In the genomic region with DNA sequence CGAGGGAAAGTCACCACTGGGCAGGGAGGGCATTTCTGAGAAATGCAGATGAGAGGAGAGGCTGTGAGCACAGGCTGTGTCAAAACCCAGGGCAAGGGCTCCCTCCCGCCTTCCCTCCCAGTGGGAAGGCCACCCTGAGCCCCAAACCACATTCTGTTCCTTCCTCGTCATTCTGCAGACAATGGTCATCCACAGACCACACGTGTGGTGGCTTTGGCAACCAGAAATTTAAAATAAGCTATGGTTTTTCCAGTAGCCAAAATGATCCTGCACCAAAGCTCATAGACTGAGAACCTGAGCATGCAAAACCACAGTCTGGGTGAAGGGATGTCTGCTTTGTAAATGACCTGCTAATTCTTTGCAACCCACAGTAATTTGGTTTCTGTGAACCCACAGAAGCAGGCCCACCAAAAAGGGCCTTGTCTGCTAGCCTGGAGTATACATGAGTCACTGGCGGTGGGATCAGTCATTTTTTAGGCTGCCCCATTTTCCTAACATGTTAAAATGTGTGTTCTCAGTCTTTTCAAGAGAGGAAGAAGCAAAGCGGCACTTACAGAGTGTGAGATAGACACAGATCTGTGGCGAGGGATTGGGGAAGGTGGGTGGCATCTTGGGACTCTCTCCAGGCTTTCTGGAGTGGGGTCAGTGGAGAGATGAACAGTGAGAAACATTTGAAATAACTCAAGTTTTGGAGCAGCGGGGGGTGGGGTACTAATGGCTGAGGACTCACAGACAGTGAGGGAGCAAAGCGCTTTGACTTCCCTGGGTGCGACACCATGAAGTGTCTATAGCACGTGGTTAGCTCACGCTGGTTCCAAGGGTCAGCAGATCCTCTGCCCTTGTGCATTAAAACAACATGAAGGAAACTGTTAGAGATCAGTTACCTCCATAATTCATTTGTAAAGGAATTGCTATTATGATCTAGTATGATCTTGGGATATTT, we compare ENCODE assay signal across 9 cellular contexts. TPM values are rescaled to one million over a fixed set of nuclear protein-coding genes. Genes with fewer than 3 reads are reported as not detected.
A peak's percentile ranks its signal among the peaks of the same experiment; 100 is the strongest.
DNase-seq lines count a peak whose midpoint lies in the region; ATAC-seq, FAIRE-seq and TF ChIP-seq lines count a peak whose summit lies in the region.
"Had no signal": no experiment of that assay in that cellular context is flagged by ENCODE, and none has a peak within 500 bp of the region (broad histone marks: within the 10 kb centered on the region; RNA-seq: fewer than 3 reads in every experiment).

No MANE protein-coding gene starts in this region.

- no peaks in the 10 kb centered on the region; the same call in 1 of the 2 replicates for H3K9me3 ChIP-seq in OCI-LY3 (ENCODE audit: insufficient read depth, low read length)
- H3K9me3 ChIP-seq in spleen = no peaks in the 10 kb centered on the region

- peaks cover 67% of the 10 kb centered on the region for H3K4me1 Mint-ChIP-seq in activated T-helper 1 cell treated with anti-CD3 and anti-CD28 coated beads, Interleukin-12 subunit alpha, Interleukin-12 subunit beta, Interleukin-2, Interleukin-4 antibody, amounts not matched to agents 30 ng/mL and 10 ng/mL and 1 ng/mL, durations not matched to agents 14 hours and 24 hours and 36 hours (ENCODE audit: low read depth)

- H3K4me1 ChIP-seq in OCI-LY3 (ENCODE audit: low read length) = peaks cover 60% of the 10 kb centered on the region
- H3K4me1 ChIP-seq in spleen = peaks cover 39 to 97% (median 61%) of the 10 kb centered on the region in 6 donors

- H4K20me1 ChIP-seq in OCI-LY3 (ENCODE audit: insufficient read depth, low read length) = no peaks in the 10 kb centered on the region

- ATAC-seq in GM21786 (IDR thresholded peaks at IDR 0.05; ENCODE audit: unreplicated experiment) = no peak

- peak overlapping the region; percentile 97 for H3K27ac ChIP-seq in OCI-LY3 (ENCODE audit: low read length)
- peak overlapping the region; percentile 16 to 99 (median 98) for H3K27ac ChIP-seq in spleen

- H2AFZ ChIP-seq in OCI-LY3 (ENCODE audit: low read depth, low read length) = no peak overlapping the region

- FAIRE-seq in HTR-8/SVneo (lab: Jason Lieb, UNC) = no peak
- FAIRE-seq in frontal cortex (lab: Jason Lieb, UNC) = no peak

- H3K9me3 Mint-ChIP-seq in activated T-helper 1 cell treated with anti-CD3 and anti-CD28 coated beads, Interleukin-12 subunit alpha, Interleukin-12 subunit beta, Interleukin-2, Interleukin-4 antibody, amounts not matched to agents 30 ng/mL and 10 ng/mL and 1 ng/mL, durations not matched to agents 14 hours and 24 hours and 36 hours = no peaks in the 10 kb centered on the region

- H3K79me2 ChIP-seq in OCI-LY3 (ENCODE audit: low read length) = peaks cover 48% of the 10 kb centered on the region

- H3K9ac ChIP-seq in OCI-LY3 (ENCODE audit: low read length) = peak overlapping the region; percentile 99

- H3K27ac Mint-ChIP-seq in activated T-helper 1 cell treated with anti-CD3 and anti-CD28 coated beads, Interleukin-12 subunit alpha, Interleukin-12 subunit beta, Interleukin-2, Interleukin-4 antibody, amounts not matched to agents 30 ng/mL and 10 ng/mL and 1 ng/mL, durations not matched to agents 14 hours and 24 hours and 36 hours = peak overlapping the region; percentile 79

- intact Hi-C loops in activated T-helper 1 cell treated with anti-CD3 and anti-CD28 coated beads, Interleukin-12 subunit alpha, Interleukin-12 subunit beta, Interleukin-2, Interleukin-4 antibody, amounts not matched to agents 30 ng/mL and 10 ng/mL and 1 ng/mL, durations not matched to agents 14 hours and 24 hours and 36 hours (cut with micrococcal nuclease) = loop anchor here (1.0 to 10.0 kb wide), 4 partner anchors 12 to 106 kb away; a partner anchor contains a TSS
- intact Hi-C loops in spleen (cut with DNase I; ENCODE audit: low total_unique reads) = loop anchor here (10.0 kb wide), 1 partner anchor 107 kb away; a partner anchor contains a TSS

- peak overlapping the region; percentile 92 for H3K4me2 ChIP-seq in OCI-LY3 (ENCODE audit: low read length)

- 42 to 51% (median 45%) methylated on average over 11 to 12 of the region's 12 CpGs for WGBS in spleen, 5 donors

- no peak for TF ChIP-seq POLR2A in spleen (IDR thresholded peaks at IDR 0.05)

- H3K36me3 Mint-ChIP-seq in activated T-helper 1 cell treated with anti-CD3 and anti-CD28 coated beads, Interleukin-12 subunit alpha, Interleukin-12 subunit beta, Interleukin-2, Interleukin-4 antibody, amounts not matched to agents 30 ng/mL and 10 ng/mL and 1 ng/mL, durations not matched to agents 14 hours and 24 hours and 36 hours (ENCODE audit: low read depth) = peaks cover 18% of the 10 kb centered on the region

- peak overlapping the region; percentile 3 for H3K4me3 Mint-ChIP-seq in activated T-helper 1 cell treated with anti-CD3 and anti-CD28 coated beads, Interleukin-12 subunit alpha, Interleukin-12 subunit beta, Interleukin-2, Interleukin-4 antibody, amounts not matched to agents 30 ng/mL and 10 ng/mL and 1 ng/mL, durations not matched to agents 14 hours and 24 hours and 36 hours

- no peak for TF ChIP-seq CTCF in GM12865 (IDR thresholded peaks at IDR 0.05; ENCODE audit: insufficient read depth, low read depth, low read length, missing control alignments)
- no peak for TF ChIP-seq CTCF in OCI-LY3 (IDR thresholded peaks at IDR 0.05; ENCODE audit: low read depth, low read length)
- no peak for TF ChIP-seq CTCF in spleen (IDR thresholded peaks at IDR 0.05 in 8 of 11, conservative IDR thresholded peaks at IDR 0.05 in 3 of 11)

- peak; percentile 89 for DNase-seq in GM12865 (ENCODE audit: low read depth)
- no peak for DNase-seq in activated T-helper 1 cell treated with anti-CD3 and anti-CD28 coated beads, Interleukin-12 subunit alpha, Interleukin-12 subunit beta, Interleukin-2, Interleukin-4 antibody, amounts not matched to agents 30 ng/mL and 10 ng/mL and 1 ng/mL, durations not matched to agents 14 hours and 24 hours and 36 hours (ENCODE audit: low spot score)
- no peak for DNase-seq in spleen
- DNase-seq in HTR-8/SVneo (ENCODE audit: insufficient read length, low spot score) = no peak
- DNase-seq in frontal cortex (ENCODE audit: low spot score in 2 of 2) = no peak
- no peak for DNase-seq in A172 (ENCODE audit: low spot score)
- DNase-seq: NCI-H187 treated with DMSO at 0.1 percent for 48 hours had no signal

- H3K4me3 ChIP-seq in GM12865 (ENCODE audit: low read depth, low read length) = no peak overlapping the region
- H3K4me3 ChIP-seq in OCI-LY3 (ENCODE audit: low read length) = no peak overlapping the region
- peak overlapping the region in 1 of 8 donors; percentile 6 for H3K4me3 ChIP-seq in spleen

- H3K27me3 Mint-ChIP-seq in activated T-helper 1 cell treated with anti-CD3 and anti-CD28 coated beads, Interleukin-12 subunit alpha, Interleukin-12 subunit beta, Interleukin-2, Interleukin-4 antibody, amounts not matched to agents 30 ng/mL and 10 ng/mL and 1 ng/mL, durations not matched to agents 14 hours and 24 hours and 36 hours (ENCODE audit: insufficient read depth) = no peaks in the 10 kb centered on the region

- no peaks in the 10 kb centered on the region for H3K27me3 ChIP-seq in OCI-LY3 (ENCODE audit: low read depth, low read length)
- no peaks in the 10 kb centered on the region for H3K27me3 ChIP-seq in spleen (replicated peaks in 1 of 7)

- peaks cover 26% of the 10 kb centered on the region for H3K36me3 ChIP-seq in OCI-LY3 (replicated peaks; ENCODE audit: low read depth, low read length)
- H3K36me3 ChIP-seq in spleen = peaks cover 0 to 29% (median 4%) of the 10 kb centered on the region in 6 donors

RNA-seq across cellular contexts. Expression of a gene that starts 20.5 kb away (rescaled TPM):
- total RNA-seq in activated T-helper 1 cell treated with anti-CD3 and anti-CD28 coated beads, Interleukin-12 subunit alpha, Interleukin-12 subunit beta, Interleukin-2, Interleukin-4 antibody, amounts not matched to agents 30 ng/mL and 10 ng/mL and 1 ng/mL, durations not matched to agents 14 hours and 24 hours and 36 hours = 0.64 and 0.73 TPM in 2 replicates
- total RNA-seq in spleen (1 to 10 TPM in 2 of 7 donors, under 1 TPM in 4, not detected in 1; 0.51 to 1.9 (median 0.66) TPM), frontal cortex (not detected)
- polyA plus RNA-seq in spleen = under 1 TPM; 0.04 to 0.19 (median 0.14) TPM
- 0.40 and 0.72 TPM in 2 replicates for total RNA-seq in A172 (2014; rRNA removed; shearing (Covaris generic))

RNA-seq across cellular contexts. Expression of a gene that starts 27.9 kb away (rescaled TPM):
- 33.3 and 37.1 TPM in 2 replicates for total RNA-seq in activated T-helper 1 cell treated with anti-CD3 and anti-CD28 coated beads, Interleukin-12 subunit alpha, Interleukin-12 subunit beta, Interleukin-2, Interleukin-4 antibody, amounts not matched to agents 30 ng/mL and 10 ng/mL and 1 ng/mL, durations not matched to agents 14 hours and 24 hours and 36 hours
- total RNA-seq in spleen = 10 to 100 TPM; 28.0 to 58.2 (median 40.5) TPM
- polyA plus RNA-seq in spleen = 10 to 100 TPM; 60.9 to 85.2 (median 78.7) TPM
- 12.6 TPM for total RNA-seq in frontal cortex
- 109 and 111 TPM in 2 replicates for total RNA-seq in A172 (2014; rRNA removed; shearing (Covaris generic))

RNA-seq across cellular contexts. Expression of a gene that starts 58.3 kb away (rescaled TPM):
- 2.5 and 3.0 TPM in 2 replicates for total RNA-seq in activated T-helper 1 cell treated with anti-CD3 and anti-CD28 coated beads, Interleukin-12 subunit alpha, Interleukin-12 subunit beta, Interleukin-2, Interleukin-4 antibody, amounts not matched to agents 30 ng/mL and 10 ng/mL and 1 ng/mL, durations not matched to agents 14 hours and 24 hours and 36 hours
- total RNA-seq in spleen (10 to 100 TPM in 5 of 7 donors, 1 to 10 TPM in 2; 8.5 to 15.9 (median 13.8) TPM), frontal cortex (6.9 TPM)
- 1 to 10 TPM; 3.4 to 6.6 (median 4.3) TPM for polyA plus RNA-seq in spleen
- total RNA-seq in A172 (2014; rRNA removed; shearing (Covaris generic)) = 43.3 and 43.6 TPM in 2 replicates
